1 cellular context compared by ENCODE assay signal in the genomic region with DNA sequence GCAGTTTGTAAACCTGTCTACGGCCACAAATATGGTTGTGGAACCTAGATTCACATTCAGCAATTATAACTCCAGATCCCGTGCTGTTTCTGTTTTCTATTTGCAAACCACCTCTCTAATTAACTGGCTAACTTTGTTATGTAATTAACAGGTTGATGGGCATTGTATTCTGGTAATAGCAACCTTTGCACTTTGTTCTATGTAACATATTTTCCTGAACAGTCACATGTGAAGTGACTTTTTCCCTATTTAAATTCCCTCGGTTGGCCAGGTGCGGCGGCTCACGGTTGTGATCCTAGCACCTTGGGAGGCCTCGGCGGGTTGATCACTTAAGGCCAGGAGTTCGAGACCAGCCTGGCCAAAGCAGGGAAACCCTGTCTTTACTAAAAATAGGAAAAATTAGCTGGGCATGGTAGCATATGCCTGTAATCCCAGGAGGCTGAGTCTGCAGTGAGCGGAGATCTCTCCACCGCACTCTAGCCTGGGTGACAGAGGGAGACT.
A peak's percentile ranks its signal among the peaks of the same experiment; 100 is the strongest.
TF ChIP-seq lines count a peak whose summit lies in the region.

No MANE protein-coding gene starts in this region.

TF ChIP-seq in K562, 482 proteins besides CTCF, POLR2A, EP300 and RAD21 (continued from another document):
- TF ChIP-seq NR2C2 (CRISPR knock-in tag; IDR thresholded peaks at IDR 0.05) = no peak
- 0 out of 2 replicates have a peak, but pooled peaks have one; percentile 9 for TF ChIP-seq NR2C2 (tag; IDR thresholded peaks at IDR 0.05)
- no peak for TF ChIP-seq NR2C1 (IDR thresholded peaks at IDR 0.05)
- TF ChIP-seq NR2C1 (tag; IDR thresholded peaks at IDR 0.05) = 0 out of 2 replicates have a peak, but pooled peaks have one; percentile 5
- TF ChIP-seq RFX7 (CRISPR knock-in tag; IDR thresholded peaks at IDR 0.05) = no peak
- 0 out of 2 replicates have a peak, but pooled peaks have one; percentile 12 for TF ChIP-seq L3MBTL2 (IDR thresholded peaks at IDR 0.05)
- TF ChIP-seq, protein P1, sequence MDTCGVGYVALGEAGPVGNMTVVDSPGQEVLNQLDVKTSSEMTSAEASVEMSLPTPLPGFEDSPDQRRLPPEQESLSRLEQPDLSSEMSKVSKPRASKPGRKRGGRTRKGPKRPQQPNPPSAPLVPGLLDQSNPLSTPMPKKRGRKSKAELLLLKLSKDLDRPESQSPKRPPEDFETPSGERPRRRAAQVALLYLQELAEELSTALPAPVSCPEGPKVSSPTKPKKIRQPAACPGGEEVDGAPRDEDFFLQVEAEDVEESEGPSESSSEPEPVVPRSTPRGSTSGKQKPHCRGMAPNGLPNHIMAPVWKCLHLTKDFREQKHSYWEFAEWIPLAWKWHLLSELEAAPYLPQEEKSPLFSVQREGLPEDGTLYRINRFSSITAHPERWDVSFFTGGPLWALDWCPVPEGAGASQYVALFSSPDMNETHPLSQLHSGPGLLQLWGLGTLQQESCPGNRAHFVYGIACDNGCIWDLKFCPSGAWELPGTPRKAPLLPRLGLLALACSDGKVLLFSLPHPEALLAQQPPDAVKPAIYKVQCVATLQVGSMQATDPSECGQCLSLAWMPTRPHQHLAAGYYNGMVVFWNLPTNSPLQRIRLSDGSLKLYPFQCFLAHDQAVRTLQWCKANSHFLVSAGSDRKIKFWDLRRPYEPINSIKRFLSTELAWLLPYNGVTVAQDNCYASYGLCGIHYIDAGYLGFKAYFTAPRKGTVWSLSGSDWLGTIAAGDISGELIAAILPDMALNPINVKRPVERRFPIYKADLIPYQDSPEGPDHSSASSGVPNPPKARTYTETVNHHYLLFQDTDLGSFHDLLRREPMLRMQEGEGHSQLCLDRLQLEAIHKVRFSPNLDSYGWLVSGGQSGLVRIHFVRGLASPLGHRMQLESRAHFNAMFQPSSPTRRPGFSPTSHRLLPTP (IDR thresholded peaks at IDR 0.05; ENCODE audit: borderline replicate concordance, extremely low read depth, insufficient read length) = peak; percentile 75
- TF ChIP-seq ZFX (CRISPR knock-in tag; IDR thresholded peaks at IDR 0.05) = 0 out of 2 replicates have a peak, but pooled peaks have one; percentile 15
- no peak for TF ChIP-seq ZHX1 (conservative IDR thresholded peaks at IDR 0.05; ENCODE audit: low read length)
- TF ChIP-seq BRCA1 (IDR thresholded peaks at IDR 0.05) = no peak
- no peak for TF ChIP-seq BRCA1 (CRISPR knock-in tag; IDR thresholded peaks at IDR 0.05)
- TF ChIP-seq DACH1 (IDR thresholded peaks at IDR 0.05; ENCODE audit: partially characterized antibody) = peak; percentile 53
- peak; percentile 76 for TF ChIP-seq ADNP (tag; IDR thresholded peaks at IDR 0.05)
- TF ChIP-seq ZNF384 (IDR thresholded peaks at IDR 0.05; ENCODE audit: low read depth, low read length) = peak; percentile 18; the same call in 1 of the 2 replicates
- no peak for TF ChIP-seq HDAC3 (IDR thresholded peaks at IDR 0.05; ENCODE audit: borderline replicate concordance, partially characterized antibody)
